ENCODE assay signal across 8 cellular contexts in genomic region chr15:66862878-66863335, GRCh38.
DNase-seq lines count a peak whose midpoint lies in the region; ATAC-seq and TF ChIP-seq lines count a peak whose summit lies in the region.

No MANE protein-coding gene starts in this region.

- peak overlapping the region; percentile 34 for H3K4me2 ChIP-seq in osteoblast (ENCODE audit: insufficient read depth, low read length)

- H3K27me3 Mint-ChIP-seq in activated T-helper 2 cell treated with anti-CD3 and anti-CD28 coated beads, Interferon-gamma antibody, Interleukin-2, Interleukin-4, amounts not matched to agents 10 μg/mL and 5 μg/mL and 100 μg/mL, durations not matched to agents 14 hours and 24 hours and 36 hours (ENCODE audit: low read depth) = peaks cover 5% of the 10 kb centered on the region

- H3K27me3 ChIP-seq in RWPE2 (ENCODE audit: insufficient read depth, poor library complexity, severe bottlenecking) = no peaks in the 10 kb centered on the region
- no peaks in the 10 kb centered on the region for H3K27me3 ChIP-seq in osteoblast (ENCODE audit: insufficient read depth, low read length)
- no peaks in the 10 kb centered on the region for H3K27me3 ChIP-seq in tibial artery

- no peak overlapping the region for H2AFZ ChIP-seq in osteoblast (ENCODE audit: low read length)

- H3K4me3 ChIP-seq in RWPE2 (ENCODE audit: severe bottlenecking) (no peak overlapping the region), foreskin fibroblast (ENCODE audit: low read depth in 1 of 2, low read length in 2 of 2) (no peak overlapping the region), osteoblast (ENCODE audit: insufficient read depth, low read length) (no peak overlapping the region), tibial artery (no peak overlapping the region)

- no peaks in the 10 kb centered on the region for H3K36me3 ChIP-seq in RWPE2 (ENCODE audit: low read depth)
- H3K36me3 ChIP-seq in osteoblast (ENCODE audit: insufficient read depth, low read length) = peaks cover 5% of the 10 kb centered on the region
- peaks cover 0 to 5% (median 0%) of the 10 kb centered on the region in 3 donors for H3K36me3 ChIP-seq in tibial artery

- no peak overlapping the region for H3K27ac ChIP-seq in RWPE2 (ENCODE audit: poor library complexity, severe bottlenecking)
- peak overlapping the region; percentile 73 for H3K27ac ChIP-seq in osteoblast (ENCODE audit: low read depth, low read length)
- no peak overlapping the region for H3K27ac ChIP-seq in tibial artery

- H3K9me3 ChIP-seq in RWPE2 (ENCODE audit: severe bottlenecking) (no peaks in the 10 kb centered on the region), osteoblast (ENCODE audit: low read depth, low read length) (no peaks in the 10 kb centered on the region), tibial artery (no peaks in the 10 kb centered on the region)

- DNase-seq in GM03348 (ENCODE audit: low spot score) (peak; percentile 86), HT1080 (ENCODE audit: low read depth) (peak; percentile 86), RWPE2 (ENCODE audit: low spot score) (peak; percentile 87), foreskin fibroblast (peak; percentile 82 to 94), osteoblast (ENCODE audit: insufficient read length, low spot score, missing footprints) (peak; percentile 86), tibial artery (peak; percentile 75 to 88), putamen (ENCODE audit: low spot score) (no peak)
- DNase-seq in activated T-helper 2 cell treated with anti-CD3 and anti-CD28 coated beads, Interferon-gamma antibody, Interleukin-2, Interleukin-4, amounts not matched to agents 10 μg/mL and 5 μg/mL and 100 μg/mL, durations not matched to agents 14 hours and 24 hours and 36 hours (ENCODE audit: low spot score) = peak; percentile 73

- intact Hi-C loops in activated T-helper 2 cell treated with anti-CD3 and anti-CD28 coated beads, Interferon-gamma antibody, Interleukin-2, Interleukin-4, amounts not matched to agents 10 μg/mL and 5 μg/mL and 100 μg/mL, durations not matched to agents 14 hours and 24 hours and 36 hours (cut with micrococcal nuclease) = no loop called here
- intact Hi-C loops in tibial artery (cut with DNase I; ENCODE audit: low total_unique reads) = no loop called here

- H3K4me3 Mint-ChIP-seq in activated T-helper 2 cell treated with anti-CD3 and anti-CD28 coated beads, Interferon-gamma antibody, Interleukin-2, Interleukin-4, amounts not matched to agents 10 μg/mL and 5 μg/mL and 100 μg/mL, durations not matched to agents 14 hours and 24 hours and 36 hours (ENCODE audit: low read depth) = no peak overlapping the region

- H3K9me3 Mint-ChIP-seq in activated T-helper 2 cell treated with anti-CD3 and anti-CD28 coated beads, Interferon-gamma antibody, Interleukin-2, Interleukin-4, amounts not matched to agents 10 μg/mL and 5 μg/mL and 100 μg/mL, durations not matched to agents 14 hours and 24 hours and 36 hours = no peaks in the 10 kb centered on the region

- ATAC-seq in RWPE2 (ENCODE audit: low read depth) = peak; percentile 83

- H3K27ac Mint-ChIP-seq in activated T-helper 2 cell treated with anti-CD3 and anti-CD28 coated beads, Interferon-gamma antibody, Interleukin-2, Interleukin-4, amounts not matched to agents 10 μg/mL and 5 μg/mL and 100 μg/mL, durations not matched to agents 14 hours and 24 hours and 36 hours = peak overlapping the region; percentile 36

- H3K4me1 ChIP-seq in RWPE2 (ENCODE audit: insufficient read depth, poor library complexity, severe bottlenecking) (peaks cover 3% of the 10 kb centered on the region), osteoblast (ENCODE audit: insufficient read depth, low read length) (peaks cover 34% of the 10 kb centered on the region), tibial artery (peaks cover 0 to 9% (median 3%) of the 10 kb centered on the region in 4 donors)

- peaks cover 7% of the 10 kb centered on the region for H3K4me1 Mint-ChIP-seq in activated T-helper 2 cell treated with anti-CD3 and anti-CD28 coated beads, Interferon-gamma antibody, Interleukin-2, Interleukin-4, amounts not matched to agents 10 μg/mL and 5 μg/mL and 100 μg/mL, durations not matched to agents 14 hours and 24 hours and 36 hours (ENCODE audit: low read depth)

- H4K20me1 ChIP-seq in osteoblast (ENCODE audit: insufficient read depth, low read length) = no peaks in the 10 kb centered on the region

- H3K79me2 ChIP-seq in osteoblast (ENCODE audit: insufficient read depth, low read length) = peaks cover 27% of the 10 kb centered on the region

- H3K36me3 Mint-ChIP-seq in activated T-helper 2 cell treated with anti-CD3 and anti-CD28 coated beads, Interferon-gamma antibody, Interleukin-2, Interleukin-4, amounts not matched to agents 10 μg/mL and 5 μg/mL and 100 μg/mL, durations not matched to agents 14 hours and 24 hours and 36 hours (ENCODE audit: low read depth) = no peaks in the 10 kb centered on the region

- TF ChIP-seq CTCF in RWPE2 (IDR thresholded peaks at IDR 0.05; ENCODE audit: poor library complexity, severe bottlenecking) (peak; percentile 99), foreskin fibroblast (IDR thresholded peaks at IDR 0.05; ENCODE audit: low read depth, low read length) (peak; percentile 90), osteoblast (IDR thresholded peaks at IDR 0.05; ENCODE audit: extremely low read depth, low read depth, low read length) (peak; percentile 98), tibial artery (IDR thresholded peaks at IDR 0.05) (peak; percentile 88 to 94)
